Comparison of ENCODE assay signal across 18 cellular contexts in genomic region chr13:93318538-93318937, GRCh38.
A peak's percentile ranks its signal among the peaks of the same experiment; 100 is the strongest.
DNase-seq lines count a peak whose midpoint lies in the region; ATAC-seq, FAIRE-seq and TF ChIP-seq lines count a peak whose summit lies in the region.
"Had no signal": no experiment of that assay in that cellular context is flagged by ENCODE, and none has a peak within 500 bp of the region (broad histone marks: within the 10 kb centered on the region; RNA-seq: fewer than 3 reads in every experiment).

No MANE protein-coding gene starts in this region.

- no peak overlapping the region for H3K23ac ChIP-seq in IMR-90 (ENCODE audit: low read depth, low read length)

- no peak overlapping the region for H2BK5ac ChIP-seq in IMR-90 (ENCODE audit: low read depth, low read length, poor library complexity, severe bottlenecking)

- in situ Hi-C loops in IMR-90 (cut with MboI; ENCODE audit: low sequenced_read_pairs) = no loop called here

- H3K36me3 ChIP-seq in IMR-90 (ENCODE audit: control insufficient read depth, insufficient read depth, low read length) = no peaks in the 10 kb centered on the region
- H3K36me3 ChIP-seq in RWPE2 (ENCODE audit: low read depth) = no peaks in the 10 kb centered on the region
- H3K36me3 ChIP-seq in fibroblast of lung (ENCODE audit: control insufficient read depth, insufficient read depth, low read length) = no peaks in the 10 kb centered on the region
- H3K36me3 ChIP-seq in tibial artery = no peaks in the 10 kb centered on the region
- H3K36me3 ChIP-seq: HAP-1 had no signal

- DNase-seq in A549 (ENCODE audit: low read depth in 1 of 2, low spot score in 1 of 2) (peak in 1 of 2 experiments; percentile 4), IMR-90 (peak; percentile 35), RWPE2 (ENCODE audit: low spot score) (no peak), fibroblast of lung (ENCODE audit: low read depth in 2 of 2) (peak; percentile 38 to 39), tibial artery (no peak), NCI-H2227 (lab: John Stamatoyannopoulos, UW; ENCODE audit: unreplicated experiment) (no peak)
- DNase-seq in central memory CD4-positive, alpha-beta T cell = no peak
- DNase-seq: ACHN; activated gamma-delta T cell treated with Interleukin-2 at 50 U/mL for 16 hours; naive thymus-derived CD8-positive, alpha-beta T cell; NCI-H1417 treated with DMSO at 0.1 percent for 48 hours; NCI-H345; psoas muscle; stimulated activated naive CD8-positive, alpha-beta T cell treated with anti-CD3 and anti-CD28 coated beads, Interleukin-15, Interleukin-2, amounts not matched to agents 100 U/mL and 50 U/mL, for 24 hours had no signal

- WGBS in A549 (ENCODE audit: missing lambda C conversion rate) = 34% methylated on average over 2 of the region's 2 CpGs
- WGBS in IMR-90 (ENCODE audit: extremely low coverage in 2 of 2, insufficient read length in 1 of 2), 2 experiments = 100% methylated on average over 1 of the region's 2 CpGs; no CpG with 5 or more reads in 1 of the 2 experiments

- H2BK120ac ChIP-seq in IMR-90 (ENCODE audit: low read depth, low read length) = no peak overlapping the region

- H4K5ac ChIP-seq in IMR-90 (ENCODE audit: low read depth, low read length) = no peak overlapping the region

- H3K56ac ChIP-seq in IMR-90 (ENCODE audit: extremely low read depth, insufficient read depth, low read length) = no peak overlapping the region

- CTCF ChIA-PET in A549 (lab: Yijun Ruan, JAX) = no interaction called here
- CTCF ChIA-PET in IMR-90 (lab: Yijun Ruan, JAX) = no interaction called here

- H3K79me2 ChIP-seq in fibroblast of lung (ENCODE audit: control insufficient read depth, insufficient read depth, low read length) = no peaks in the 10 kb centered on the region

- no peak for ATAC-seq in A549
- ATAC-seq in IMR-90 (ENCODE audit: low read depth) = no peak
- peak; percentile 58; the same call in 2 of the 3 replicates for ATAC-seq in RWPE2 (ENCODE audit: low read depth)
- ATAC-seq in HG02852 (IDR thresholded peaks at IDR 0.05; ENCODE audit: unreplicated experiment) = no peak
- ATAC-seq: foreskin keratinocyte; naive thymus-derived CD8-positive, alpha-beta T cell; psoas muscle; stimulated activated naive CD8-positive, alpha-beta T cell treated with anti-CD3 and anti-CD28 coated beads, Interleukin-15, Interleukin-2, amounts not matched to agents 100 U/mL and 50 U/mL, for 24 hours had no signal

- TF ChIP-seq RAD21 in A549 (conservative IDR thresholded peaks at IDR 0.05 in 1 of 2, IDR thresholded peaks at IDR 0.05 in 1 of 2) (no peak), IMR-90 (IDR thresholded peaks at IDR 0.05; ENCODE audit: low read length) (no peak)

- H3K4ac ChIP-seq in IMR-90 (ENCODE audit: low read depth, low read length) = no peak overlapping the region

- no peak overlapping the region for H2AK5ac ChIP-seq in IMR-90 (ENCODE audit: low read depth, low read length)

- no peak for TF ChIP-seq EP300 in A549 (IDR thresholded peaks at IDR 0.05)

- H3K4me3 ChIP-seq in A549 (no peak overlapping the region), IMR-90 (ENCODE audit: insufficient read depth, low read depth, low read length) (no peak overlapping the region), RWPE2 (ENCODE audit: severe bottlenecking) (no peak overlapping the region), fibroblast of lung (replicated peaks in 1 of 4; ENCODE audit: control extremely low read depth in 1 of 4, insufficient read depth in 1 of 4, low read depth in 3 of 4, low read length in 4 of 4) (no peak overlapping the region), tibial artery (no peak overlapping the region)
- H3K4me3 ChIP-seq: HAP-1, lung, psoas muscle had no signal

- H3K4me2 ChIP-seq in A549 (0 out of 3 replicates have a peak overlapping the region, but pooled peaks have one; percentile 12), IMR-90 (ENCODE audit: low read depth, low read length) (no peak overlapping the region), fibroblast of lung (ENCODE audit: extremely low read depth, insufficient read depth, low read length) (no peak overlapping the region)

- no peaks in the 10 kb centered on the region for H3K27me3 ChIP-seq in IMR-90 (ENCODE audit: control insufficient read depth, insufficient read depth, low read length)
- no peaks in the 10 kb centered on the region for H3K27me3 ChIP-seq in RWPE2 (ENCODE audit: insufficient read depth, poor library complexity, severe bottlenecking)
- H3K27me3 ChIP-seq in fibroblast of lung (ENCODE audit: control insufficient read depth, insufficient read depth, low read length) = no peaks in the 10 kb centered on the region
- H3K27me3 ChIP-seq in tibial artery = no peaks in the 10 kb centered on the region
- H3K27me3 ChIP-seq: foreskin keratinocyte had no signal

- H2AFZ ChIP-seq in IMR-90 (replicated peaks; ENCODE audit: low read length, poor library complexity) = no peak overlapping the region
- H2AFZ ChIP-seq in fibroblast of lung (ENCODE audit: low read length) = no peak overlapping the region

- no peak for TF ChIP-seq POLR2A in A549 (IDR thresholded peaks at IDR 0.05; ENCODE audit: low read length)
- no peak for TF ChIP-seq POLR2A in IMR-90 (IDR thresholded peaks at IDR 0.05; ENCODE audit: low read depth, low read length)

- BruUV-seq in IMR-90 (replicated peaks; lab: Mats Ljungman, UMichigan) = no TSS peak

- 0 out of 3 replicates have a peak, but pooled peaks cover 7% of the 10 kb centered on the region for H3K4me1 ChIP-seq in A549
- H3K4me1 ChIP-seq in IMR-90 (ENCODE audit: control insufficient read depth, insufficient read depth, low read length) = no peaks in the 10 kb centered on the region; the same call in 1 of the 2 replicates
- H3K4me1 ChIP-seq in RWPE2 (ENCODE audit: insufficient read depth, poor library complexity, severe bottlenecking) = no peaks in the 10 kb centered on the region
- H3K4me1 ChIP-seq in fibroblast of lung (ENCODE audit: control insufficient read depth, extremely low read depth, insufficient read depth, low read length) = no peaks in the 10 kb centered on the region
- peaks cover 0 to 11% (median 0%) of the 10 kb centered on the region in 4 donors for H3K4me1 ChIP-seq in tibial artery
- H3K4me1 ChIP-seq: foreskin keratinocyte, psoas muscle had no signal

- dilution Hi-C loops in IMR-90 (cut with HindIII; ENCODE audit: low sequenced_read_pairs, unreplicated experiment) = no loop called here

- H3K9me3 ChIP-seq in A549 (no peaks in the 10 kb centered on the region), IMR-90 (ENCODE audit: control insufficient read depth, insufficient read depth, low read length) (no peaks in the 10 kb centered on the region), RWPE2 (ENCODE audit: severe bottlenecking) (peaks cover 9% of the 10 kb centered on the region), fibroblast of lung (ENCODE audit: control insufficient read depth, insufficient read depth, low read depth, low read length) (no peaks in the 10 kb centered on the region), tibial artery (no peaks in the 10 kb centered on the region)
- H3K9me3 ChIP-seq: HAP-1, psoas muscle had no signal

- H3K9me1 ChIP-seq in IMR-90 (ENCODE audit: insufficient read depth, low read length) = no peaks in the 10 kb centered on the region

- POLR2A ChIA-PET in A549 (lab: Yijun Ruan, JAX) = no interaction called here
- POLR2A ChIA-PET in IMR-90 (lab: Charles Lee; ENCODE audit: unreplicated experiment) = no interaction called here

- no peak overlapping the region for H2BK20ac ChIP-seq in IMR-90 (ENCODE audit: low read depth, low read length)

- H4K20me1 ChIP-seq in IMR-90 (ENCODE audit: insufficient read depth, low read length) (no peaks in the 10 kb centered on the region), fibroblast of lung (ENCODE audit: control insufficient read depth, extremely low read depth, insufficient read depth, low read length) (no peaks in the 10 kb centered on the region)

- H4K8ac ChIP-seq in IMR-90 (ENCODE audit: low read depth in 2 of 2, low read length in 2 of 2) = no peak overlapping the region

- no peak overlapping the region for H3K9ac ChIP-seq in IMR-90 (ENCODE audit: low read depth, low read length)
- no peak overlapping the region for H3K9ac ChIP-seq in fibroblast of lung (ENCODE audit: insufficient read depth, low read length)

- no peaks in the 10 kb centered on the region for H3K79me1 ChIP-seq in IMR-90 (ENCODE audit: low read depth in 1 of 2, low read length in 2 of 2)

- intact Hi-C loops in IMR-90 (cut with micrococcal nuclease) = no loop called here
- intact Hi-C loops in tibial artery (cut with DNase I; ENCODE audit: low total_unique reads) = no loop called here

- H2BK15ac ChIP-seq in IMR-90 (ENCODE audit: low read depth, low read length) = no peak overlapping the region

- no peak overlapping the region for H4K91ac ChIP-seq in IMR-90 (ENCODE audit: insufficient read depth, low read depth, low read length)

- no peak overlapping the region for H3K18ac ChIP-seq in IMR-90 (ENCODE audit: low read depth, low read length)

- no peak overlapping the region for H2AK9ac ChIP-seq in IMR-90 (replicated peaks; ENCODE audit: low read depth, low read length, poor library complexity)

- TF ChIP-seq CTCF in A549 (IDR thresholded peaks at IDR 0.05) (no peak), IMR-90 (conservative IDR thresholded peaks at IDR 0.05; ENCODE audit: low read depth, low read length) (no peak), RWPE2 (IDR thresholded peaks at IDR 0.05; ENCODE audit: poor library complexity, severe bottlenecking) (no peak), fibroblast of lung (conservative IDR thresholded peaks at IDR 0.05 in 1 of 2, IDR thresholded peaks at IDR 0.05 in 1 of 2; ENCODE audit: low read depth in 1 of 2, low read length in 2 of 2) (no peak), tibial artery (IDR thresholded peaks at IDR 0.05) (no peak)

- no peak overlapping the region for H3K27ac ChIP-seq in A549
- H3K27ac ChIP-seq in IMR-90 (ENCODE audit: insufficient read depth, low read length) = no peak overlapping the region
- H3K27ac ChIP-seq in RWPE2 (ENCODE audit: poor library complexity, severe bottlenecking) = no peak overlapping the region
- no peak overlapping the region for H3K27ac ChIP-seq in fibroblast of lung (ENCODE audit: insufficient read depth, low read length)
- H3K27ac ChIP-seq in tibial artery = no peak overlapping the region
- H3K27ac ChIP-seq: foreskin keratinocyte, psoas muscle had no signal

- FAIRE-seq in A549 (lab: Jason Lieb, UNC) = no peak

- no peak overlapping the region for H3K14ac ChIP-seq in IMR-90 (replicated peaks; ENCODE audit: low read depth, low read length)

TF ChIP-seq in A549, 52 proteins besides CTCF, POLR2A, EP300 and RAD21 (continues in another document):
- TF ChIP-seq MYC (IDR thresholded peaks at IDR 0.05; ENCODE audit: borderline replicate concordance, low read length) = no peak

TF ChIP-seq in IMR-90, 13 proteins besides CTCF, POLR2A, EP300 and RAD21 (continues in another document):
- no peak for TF ChIP-seq ELK1 (IDR thresholded peaks at IDR 0.05; ENCODE audit: borderline replicate concordance, low read depth, low read length)

Comparison
In these comparisons a context has a peak if more than half of its experiments do, and no peak if none do; other contexts are left out.
1. DNase-seq: peak in IMR-90 (single experiment) and fibroblast of lung (2 of 2); none in RWPE2 (single experiment), central memory CD4-positive, alpha-beta T cell (single experiment), tibial artery (0 of 2) and NCI-H2227 (single experiment).